Comparison of ENCODE assay signal across 1 cellular context in the genomic region with DNA sequence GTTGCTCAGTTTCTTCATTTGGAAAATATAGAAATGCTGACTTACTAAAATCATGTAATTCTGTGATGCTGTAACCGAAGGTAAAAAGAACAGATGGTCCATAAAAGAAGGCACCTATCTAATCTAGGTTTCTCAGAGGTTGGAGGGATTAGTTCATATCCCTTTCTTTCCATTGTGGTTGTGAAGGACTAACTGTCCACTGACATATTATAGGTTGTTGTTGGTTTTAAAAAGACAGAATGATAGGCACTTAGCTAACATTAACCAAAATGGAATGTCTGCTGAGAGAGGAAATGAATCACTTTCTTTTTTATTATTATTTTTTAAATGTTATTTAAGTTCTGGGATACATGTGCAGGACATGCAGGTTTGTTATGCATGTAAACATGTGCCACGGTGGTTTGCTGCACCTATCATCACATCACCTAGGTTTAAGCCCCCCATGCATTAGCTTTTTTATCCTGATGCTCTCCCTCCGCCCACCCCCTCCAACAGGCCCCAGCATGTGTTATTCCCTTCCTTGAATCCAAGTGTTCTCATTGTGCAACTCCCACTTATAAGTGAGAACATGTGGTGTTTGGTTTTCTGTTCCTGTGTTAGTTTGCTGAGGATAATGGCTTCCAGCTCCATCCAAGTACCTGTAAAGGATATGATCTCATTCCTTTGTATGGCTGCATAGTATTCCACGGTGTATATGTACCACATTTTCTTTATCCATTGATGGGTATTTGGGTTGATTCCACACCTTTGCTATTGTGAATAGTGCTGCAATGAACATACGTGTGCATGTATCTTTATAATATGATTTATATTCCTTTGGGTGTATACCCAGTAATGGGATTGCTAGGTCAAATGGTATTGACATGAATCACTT.
TF ChIP-seq lines count a peak whose summit lies in the region.

No MANE protein-coding gene starts in this region.

TF ChIP-seq in HCT116, 20 proteins besides CTCF, POLR2A, EP300 and RAD21:
- no peak for TF ChIP-seq SRF (IDR thresholded peaks at IDR 0.05; ENCODE audit: low read depth)
- no peak for TF ChIP-seq ZFX (IDR thresholded peaks at IDR 0.05)
- no peak for TF ChIP-seq EZH2phosphoT487 (IDR thresholded peaks at IDR 0.05; ENCODE audit: borderline replicate concordance)
- no peak for TF ChIP-seq ZNF274 (IDR thresholded peaks at IDR 0.05; ENCODE audit: low read depth, low read length)
- no peak for TF ChIP-seq JUND (IDR thresholded peaks at IDR 0.05)
